In genomic region chr1:10980094-10980577, GRCh38 we compare ENCODE assay signal across 9 cellular contexts. TPM values are rescaled to one million over a fixed set of nuclear protein-coding genes. Genes with fewer than 3 reads are reported as not detected.
DNase-seq lines count a peak whose midpoint lies in the region; FAIRE-seq and TF ChIP-seq lines count a peak whose summit lies in the region.
"Had no signal": no experiment of that assay in that cellular context is flagged by ENCODE, and none has a peak within 500 bp of the region (broad histone marks: within the 10 kb centered on the region; RNA-seq: fewer than 3 reads in every experiment).

No MANE protein-coding gene starts in this region.

- peaks cover 8% of the 10 kb centered on the region; the same call in 1 of the 2 replicates for H3K27me3 Mint-ChIP-seq in H9 (ENCODE audit: low read depth)

- H4K5ac ChIP-seq in H9 (ENCODE audit: insufficient read length, low read depth, low read length): no peak overlapping the region

- H3K27ac ChIP-seq in H9 (ENCODE audit: insufficient read length, low read depth, low read length): no peak overlapping the region
- H3K27ac ChIP-seq: KMS-11 had no signal

- H3K79me1 ChIP-seq in H9 (ENCODE audit: insufficient read depth, low read depth, low read length, poor library complexity, severe bottlenecking): no peaks in the 10 kb centered on the region

- H3K27me3 ChIP-seq in H9 (ENCODE audit: insufficient read depth, low read length) (no peaks in the 10 kb centered on the region), skeletal muscle satellite cell (ENCODE audit: control insufficient read depth, insufficient read depth, low read length) (peaks cover 21% of the 10 kb centered on the region)

- no peaks in the 10 kb centered on the region for H3K36me3 Mint-ChIP-seq in H9 (ENCODE audit: insufficient read depth in 1 of 3, low read depth in 3 of 3)

- no peak overlapping the region for H2BK15ac ChIP-seq in H9 (ENCODE audit: low read depth, low read length)

- H3K4me3 ChIP-seq in iPS-18c (ENCODE audit: insufficient read depth, low read depth, low read length): peak overlapping the region; percentile 21; the same call in 1 of the 2 replicates
- H3K4me3 ChIP-seq in skeletal muscle satellite cell (ENCODE audit: low read length): peak overlapping the region; percentile 49

- H4K91ac ChIP-seq in H9 (ENCODE audit: insufficient read length, low read depth, low read length): no peak overlapping the region

- H4K20me1 ChIP-seq in H9 (ENCODE audit: control insufficient read depth, insufficient read depth, insufficient read length): no peaks in the 10 kb centered on the region

- no peak overlapping the region for H2AK5ac ChIP-seq in H9 (ENCODE audit: insufficient read length, low read length)

- no peaks in the 10 kb centered on the region for H3K79me2 ChIP-seq in H9 (ENCODE audit: insufficient read depth, low read length)

- no peaks in the 10 kb centered on the region for H3K36me3 ChIP-seq in skeletal muscle satellite cell (ENCODE audit: insufficient read depth, low read length)

- H3K23me2 ChIP-seq in H9 (ENCODE audit: insufficient read length, low read depth, low read length, poor library complexity, severe bottlenecking): no peaks in the 10 kb centered on the region

- peak overlapping the region; percentile 44 to 66 for H3K4me3 Mint-ChIP-seq in H9

- no peak overlapping the region for H2BK120ac ChIP-seq in H9 (ENCODE audit: low read depth, low read length, poor library complexity, severe bottlenecking)

- peak overlapping the region; percentile 10 to 99 (median 99); a peak in 6 of 7 replicates for H3K27ac Mint-ChIP-seq in H9

- H2AFZ ChIP-seq in H9 (ENCODE audit: low read length): no peak overlapping the region

- no peak for FAIRE-seq in GM12892 (lab: Jason Lieb, UNC)

- no peak overlapping the region for H2BK20ac ChIP-seq in H9 (ENCODE audit: low read depth, low read length, poor library complexity, severe bottlenecking)

- no peak overlapping the region for H3K56ac ChIP-seq in H9 (ENCODE audit: insufficient read length, low read depth, low read length)

- H3K4me1 ChIP-seq in H9 (ENCODE audit: insufficient read depth, low read length) (peaks cover 2% of the 10 kb centered on the region; the same call in 1 of the 2 replicates), skeletal muscle satellite cell (ENCODE audit: control insufficient read depth, insufficient read depth, low read length) (peaks cover 21% of the 10 kb centered on the region)

- H3K9me3 Mint-ChIP-seq in H9: no peaks in the 10 kb centered on the region

- TF ChIP-seq CTCF in H9 (conservative IDR thresholded peaks at IDR 0.05): peak; percentile 52

- peak overlapping the region; percentile 28 for H3K4me2 ChIP-seq in H9 (ENCODE audit: insufficient read depth, insufficient read length, low read length)
- peak overlapping the region; percentile 77 for H3K4me2 ChIP-seq in skeletal muscle satellite cell (ENCODE audit: low read length)
- H3K4me2 ChIP-seq: KMS-11 had no signal

- no peak overlapping the region for H3K18ac ChIP-seq in H9 (ENCODE audit: insufficient read length, low read depth, low read length)

- in situ Hi-C loops in T47D (cut with HindIII; ENCODE audit: low pct_unique_long_range_greater_than_20kb, low sequenced_read_pairs): no loop called here

- H3K4ac ChIP-seq in H9 (ENCODE audit: low read depth, low read length): no peak overlapping the region

- H2BK5ac ChIP-seq in H9 (ENCODE audit: insufficient read length, low read length): no peak overlapping the region

- no peak overlapping the region for H4K8ac ChIP-seq in H9 (replicated peaks; ENCODE audit: insufficient read length, low read depth, low read length)

- no peak overlapping the region for H3K14ac ChIP-seq in H9 (ENCODE audit: insufficient read depth, low read length)

- H3K9me3 ChIP-seq in H9 (ENCODE audit: control insufficient read depth, low read depth, low read length): no peaks in the 10 kb centered on the region
- H3K9me3 ChIP-seq in iPS-18c (ENCODE audit: control insufficient read depth, insufficient read depth, low read length): no peaks in the 10 kb centered on the region
- H3K9me3 ChIP-seq in skeletal muscle satellite cell (replicated peaks; ENCODE audit: low read length): no peaks in the 10 kb centered on the region

- no peak overlapping the region for H3T11ph ChIP-seq in H9 (ENCODE audit: low read length)

- no peak overlapping the region for H3K23ac ChIP-seq in H9 (ENCODE audit: insufficient read length, low read depth, low read length)

- no CpG with 5 or more reads among the region's 15 CpGs for whole genome bisulfite sequencing in H9 (ENCODE audit: extremely low coverage, insufficient read length, low lambda C conversion rate)

- peaks cover 39 to 47% of the 10 kb centered on the region in 2 experiments for H3K4me1 Mint-ChIP-seq in H9

- DNase-seq in H9 (peak; percentile 97), T47D (ENCODE audit: low read depth in 1 of 2, low spot score in 1 of 2) (peak; percentile 70 to 89), SIG-M5 (lab: John Stamatoyannopoulos, UW) (no peak), germinal center (ENCODE audit: low spot score) (no peak), GM12892 (ENCODE audit: insufficient read length) (no peak), GM19238 (ENCODE audit: insufficient read length, low spot score) (no peak)

- H3K9ac ChIP-seq in H9 (ENCODE audit: extremely low read depth, insufficient read length, low read length) (no peak overlapping the region), skeletal muscle satellite cell (ENCODE audit: low read depth, low read length) (peak overlapping the region; percentile 32)
- H3K9ac ChIP-seq: KMS-11 had no signal

- no peak overlapping the region for H2BK12ac ChIP-seq in H9 (ENCODE audit: insufficient read length, low read depth, low read length)

- TF ChIP-seq POLR2A in GM12892 (IDR thresholded peaks at IDR 0.05; ENCODE audit: low read depth, low read length): no peak

RNA-seq across cellular contexts. Expression of gene TARDBP, which starts 32.3 kb away (rescaled TPM):
- 207 and 209 TPM in 2 replicates for total RNA-seq in H9 (2021)
- total RNA-seq in skeletal muscle satellite cell (2012; rRNA removed): 69.2 and 71.7 TPM in 2 replicates
- polyA plus RNA-seq in GM12892 (2012; ENCODE audit: missing spikeins): 133 TPM

Comparison
In these comparisons a context has a peak if more than half of its experiments do, and no peak if none do; other contexts are left out.
1. DNase-seq: peak in H9 (single experiment) and T47D (2 of 2); none in SIG-M5 (single experiment), germinal center (single experiment), GM12892 (single experiment) and GM19238 (single experiment).